ENCODE assay signal across 1 cellular context in genomic region chr7:155298834-155299538, GRCh38.
TF ChIP-seq lines count a peak whose summit lies in the region.

No MANE protein-coding gene starts in this region.

TF ChIP-seq in H1, 55 proteins besides CTCF, POLR2A, EP300 and RAD21 (continued from another document):
- TF ChIP-seq CHD7 (IDR thresholded peaks at IDR 0.05; ENCODE audit: insufficient replicate concordance, low read length): no peak
- peak; percentile 40; the same call in 1 of the 2 replicates for TF ChIP-seq TBP (IDR thresholded peaks at IDR 0.05; ENCODE audit: low read depth, low read length)
- TF ChIP-seq SRF (IDR thresholded peaks at IDR 0.05; ENCODE audit: low read depth, low read length): no peak
- TF ChIP-seq SAP30 (IDR thresholded peaks at IDR 0.05; ENCODE audit: insufficient read depth, insufficient replicate concordance, low read length): peak; percentile 95
- TF ChIP-seq JUN (IDR thresholded peaks at IDR 0.05; ENCODE audit: low read depth, low read length): no peak
- no peak for TF ChIP-seq CEBPB (IDR thresholded peaks at IDR 0.05; ENCODE audit: low read depth, low read length)
- no peak for TF ChIP-seq FOSL1 (IDR thresholded peaks at IDR 0.05; ENCODE audit: insufficient read depth, low read depth, low read length)
- TF ChIP-seq TAF1 (IDR thresholded peaks at IDR 0.05; ENCODE audit: low read depth, low read length): peak; percentile 48; the same call in 1 of the 2 replicates
- TF ChIP-seq CREB1 (IDR thresholded peaks at IDR 0.05): 0 out of 2 replicates have a peak, but pooled peaks have one; percentile 17
- no peak for TF ChIP-seq HDAC6 (IDR thresholded peaks at IDR 0.05; ENCODE audit: low read depth, low read length)
- no peak for TF ChIP-seq ATF2 (IDR thresholded peaks at IDR 0.05; ENCODE audit: low read length)
- TF ChIP-seq HDAC2 (IDR thresholded peaks at IDR 0.05; ENCODE audit: borderline replicate concordance in 1 of 2, low read depth in 2 of 2, low read length in 2 of 2): peak in 1 of 2 experiments; percentile 82; a peak in 2 of 4 replicates
- peak; percentile 68 for TF ChIP-seq USF2 (IDR thresholded peaks at IDR 0.05; ENCODE audit: low read length)
- peak; percentile 31; the same call in 1 of the 2 replicates for TF ChIP-seq POLR2AphosphoS5 (IDR thresholded peaks at IDR 0.05; ENCODE audit: low read depth, low read length)
- TF ChIP-seq CBX5 (IDR thresholded peaks at IDR 0.05; ENCODE audit: low read depth, low read length): no peak
